Comparison of ENCODE assay signal across 12 cellular contexts in the genomic region with DNA sequence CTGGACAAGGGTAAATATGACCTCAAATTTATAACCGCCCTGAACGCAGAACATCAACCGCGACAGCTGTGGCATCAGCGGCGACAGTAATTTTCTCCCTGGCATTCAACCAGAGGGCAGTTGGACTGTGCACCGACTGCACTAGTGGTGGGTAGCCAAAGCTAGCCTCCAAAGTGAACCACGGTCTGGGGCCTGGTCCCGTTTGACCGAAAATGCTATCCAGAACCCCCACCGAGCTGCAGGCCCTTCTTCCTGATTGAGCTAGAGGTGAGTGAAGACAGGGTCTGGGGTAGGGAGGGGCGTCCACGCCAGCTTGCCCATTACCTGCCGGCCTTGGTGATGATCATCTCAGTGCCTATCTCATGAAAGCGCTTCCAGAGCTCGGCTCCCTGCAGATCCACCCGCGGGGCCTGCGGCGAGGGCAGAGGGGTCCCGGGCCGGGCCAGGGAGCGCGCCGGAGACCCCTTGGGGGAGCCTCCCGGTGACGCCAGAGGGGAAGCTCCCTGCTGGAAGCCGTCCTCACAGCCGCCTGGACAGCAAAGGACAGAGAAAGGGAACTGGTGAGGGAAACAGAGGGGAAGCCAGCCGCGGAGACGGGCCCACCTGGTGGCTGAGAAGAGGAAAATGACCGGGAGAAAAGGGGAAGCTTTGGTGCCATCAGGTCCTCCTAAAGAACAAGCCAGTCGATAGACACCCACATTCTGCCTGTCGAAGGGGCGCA. TPM values are rescaled to one million over a fixed set of nuclear protein-coding genes. Genes with fewer than 3 reads are reported as not detected.
A peak's percentile ranks its signal among the peaks of the same experiment; 100 is the strongest.
DNase-seq lines count a peak whose midpoint lies in the region; ATAC-seq and TF ChIP-seq lines count a peak whose summit lies in the region.
"Had no signal": no experiment of that assay in that cellular context is flagged by ENCODE, and none has a peak within 500 bp of the region (broad histone marks: within the 10 kb centered on the region; RNA-seq: fewer than 3 reads in every experiment).

No MANE protein-coding gene starts in this region.

- DNase-seq in CD8-positive, alpha-beta memory T cell: no peak
- DNase-seq in NCI-H226 (peak; percentile 35), esophagus squamous epithelium (lab: John Stamatoyannopoulos, UW) (no peak), neural crest cell (ENCODE audit: low read depth, low spot score) (no peak), amniotic stem cell (lab: John Stamatoyannopoulos, UW) (no peak)
- DNase-seq in activated CD4-positive, alpha-beta memory T cell treated with anti-CD3 and anti-CD28 coated beads for 36 hours: no peak
- DNase-seq: PC-3 had no signal

- intact Hi-C loops in esophagus squamous epithelium (cut with DNase I): no loop called here
- intact Hi-C loops in activated CD4-positive, alpha-beta memory T cell treated with anti-CD3 and anti-CD28 coated beads for 36 hours (cut with micrococcal nuclease): no loop called here

- H3K4me3 Mint-ChIP-seq in CD8-positive, alpha-beta memory T cell: no peak overlapping the region
- peak overlapping the region; percentile 28 for H3K4me3 Mint-ChIP-seq in neural crest cell
- H3K4me3 Mint-ChIP-seq in activated CD4-positive, alpha-beta memory T cell treated with anti-CD3 and anti-CD28 coated beads for 36 hours: no peak overlapping the region
- H3K4me3 Mint-ChIP-seq: activated naive CD4-positive, alpha-beta T cell treated with anti-CD3 and anti-CD28 coated beads, Interleukin-2, amount 50 U/mL, for 24 hours; stimulated activated naive CD8-positive, alpha-beta T cell treated with anti-CD3 and anti-CD28 coated beads, Interleukin-15, Interleukin-2, amounts not matched to agents 100 ng/mL and 50 ng/mL, for 24 hours had no signal

- H3K9me3 Mint-ChIP-seq in CD8-positive, alpha-beta memory T cell: peaks cover 0 to 12% (median 4%) of the 10 kb centered on the region in 5 donors
- H3K9me3 Mint-ChIP-seq in neural crest cell: no peaks in the 10 kb centered on the region
- no peaks in the 10 kb centered on the region for H3K9me3 Mint-ChIP-seq in activated CD4-positive, alpha-beta memory T cell treated with anti-CD3 and anti-CD28 coated beads for 36 hours
- H3K9me3 Mint-ChIP-seq: activated naive CD4-positive, alpha-beta T cell treated with anti-CD3 and anti-CD28 coated beads, Interleukin-2, amount 50 U/mL, for 24 hours; stimulated activated naive CD8-positive, alpha-beta T cell treated with anti-CD3 and anti-CD28 coated beads, Interleukin-15, Interleukin-2, amounts not matched to agents 100 ng/mL and 50 ng/mL, for 24 hours had no signal

- no peaks in the 10 kb centered on the region for H3K9me3 ChIP-seq in CD8-positive, alpha-beta memory T cell (ENCODE audit: low read length)
- peaks cover 0 to 10% (median 6%) of the 10 kb centered on the region in 3 donors for H3K9me3 ChIP-seq in esophagus squamous epithelium

- 12 to 16% methylated on average over 10 to 11 of the region's 36 CpGs for WGBS in esophagus squamous epithelium, 2 donors

- CTCF ChIA-PET in CD8-positive, alpha-beta memory T cell (lab: Charles Lee): no interaction called here
- CTCF ChIA-PET in activated CD4-positive, alpha-beta memory T cell treated with anti-CD3 and anti-CD28 coated beads for 36 hours (lab: Charles Lee): no interaction called here

- peaks cover 3 to 5% (median 4%) of the 10 kb centered on the region in 3 donors for H3K4me1 Mint-ChIP-seq in CD8-positive, alpha-beta memory T cell
- H3K4me1 Mint-ChIP-seq in neural crest cell: peaks cover 9% of the 10 kb centered on the region
- peaks cover 8% of the 10 kb centered on the region for H3K4me1 Mint-ChIP-seq in activated CD4-positive, alpha-beta memory T cell treated with anti-CD3 and anti-CD28 coated beads for 36 hours (ENCODE audit: low read depth)

- H3K27me3 Mint-ChIP-seq in CD8-positive, alpha-beta memory T cell: peaks cover 30 to 47% of the 10 kb centered on the region in 2 donors
- H3K27me3 Mint-ChIP-seq in neural crest cell (ENCODE audit: low read depth): peaks cover 97% of the 10 kb centered on the region
- peaks cover 38% of the 10 kb centered on the region for H3K27me3 Mint-ChIP-seq in activated CD4-positive, alpha-beta memory T cell treated with anti-CD3 and anti-CD28 coated beads for 36 hours

- POLR2A ChIA-PET in CD8-positive, alpha-beta memory T cell (lab: Charles Lee): no interaction called here
- POLR2A ChIA-PET in activated CD4-positive, alpha-beta memory T cell treated with anti-CD3 and anti-CD28 coated beads for 36 hours (lab: Charles Lee): no interaction called here

- H3K4me3 ChIP-seq in CD8-positive, alpha-beta memory T cell (ENCODE audit: low read length): no peak overlapping the region
- H3K4me3 ChIP-seq in esophagus squamous epithelium: peak overlapping the region; percentile 25 to 68 (median 53)

- H3K27me3 ChIP-seq in CD8-positive, alpha-beta memory T cell (ENCODE audit: insufficient read depth, low read length, poor library complexity, severe bottlenecking): peaks cover 8% of the 10 kb centered on the region
- H3K27me3 ChIP-seq in esophagus squamous epithelium: peaks cover 0 to 91% (median 22%) of the 10 kb centered on the region in 4 donors

- H3K27ac Mint-ChIP-seq in CD8-positive, alpha-beta memory T cell: no peak overlapping the region
- H3K27ac Mint-ChIP-seq in neural crest cell (ENCODE audit: unreplicated experiment): no peak overlapping the region
- no peak overlapping the region for H3K27ac Mint-ChIP-seq in activated CD4-positive, alpha-beta memory T cell treated with anti-CD3 and anti-CD28 coated beads for 36 hours
- H3K27ac Mint-ChIP-seq: activated naive CD4-positive, alpha-beta T cell treated with anti-CD3 and anti-CD28 coated beads, Interleukin-2, amount 50 U/mL, for 24 hours; stimulated activated naive CD8-positive, alpha-beta T cell treated with anti-CD3 and anti-CD28 coated beads, Interleukin-15, Interleukin-2, amounts not matched to agents 100 ng/mL and 50 ng/mL, for 24 hours had no signal

- ATAC-seq in HG02678 (IDR thresholded peaks at IDR 0.05; ENCODE audit: unreplicated experiment) (no peak), GM18520 (IDR thresholded peaks at IDR 0.05; ENCODE audit: unreplicated experiment) (no peak)
- ATAC-seq: PC-3 had no signal

- no peaks in the 10 kb centered on the region for H3K36me3 ChIP-seq in CD8-positive, alpha-beta memory T cell (ENCODE audit: insufficient read depth, low read length)
- no peaks in the 10 kb centered on the region for H3K36me3 ChIP-seq in esophagus squamous epithelium

- H3K36me3 Mint-ChIP-seq in CD8-positive, alpha-beta memory T cell: no peaks in the 10 kb centered on the region
- H3K36me3 Mint-ChIP-seq in neural crest cell (ENCODE audit: low read depth): peaks cover 4% of the 10 kb centered on the region
- H3K36me3 Mint-ChIP-seq in activated CD4-positive, alpha-beta memory T cell treated with anti-CD3 and anti-CD28 coated beads for 36 hours: peaks cover 7% of the 10 kb centered on the region
- H3K36me3 Mint-ChIP-seq: activated naive CD4-positive, alpha-beta T cell treated with anti-CD3 and anti-CD28 coated beads, Interleukin-2, amount 50 U/mL, for 24 hours had no signal

- H3K4me1 ChIP-seq in CD8-positive, alpha-beta memory T cell (ENCODE audit: insufficient read depth, low read length): no peaks in the 10 kb centered on the region
- peaks cover 0 to 27% (median 0%) of the 10 kb centered on the region in 3 donors for H3K4me1 ChIP-seq in esophagus squamous epithelium

- H3K27ac ChIP-seq in CD8-positive, alpha-beta memory T cell (ENCODE audit: low read depth, low read length): peak overlapping the region; percentile 69
- H3K27ac ChIP-seq in esophagus squamous epithelium: peak overlapping the region; percentile 74 to 93 (median 88)

- TF ChIP-seq CTCF in esophagus squamous epithelium (IDR thresholded peaks at IDR 0.05): no peak
- peak; percentile 34 for TF ChIP-seq CTCF in neural crest cell (conservative IDR thresholded peaks at IDR 0.05)

- TF ChIP-seq POLR2A in esophagus squamous epithelium (IDR thresholded peaks at IDR 0.05): no peak

RNA-seq across cellular contexts. Expression of a gene that starts 2.0 kb away (rescaled TPM):
- total RNA-seq in CD8-positive, alpha-beta memory T cell: not detected
- polyA plus RNA-seq in CD8-positive, alpha-beta memory T cell: not detected
- total RNA-seq in esophagus squamous epithelium: 1 to 10 TPM in 2 of 4 donors, under 1 TPM in 2; 0.15 to 4.4 (median 1.9) TPM
- total RNA-seq in neural crest cell: 0.27 and 0.47 TPM in 2 replicates
- not detected for total RNA-seq in activated CD4-positive, alpha-beta memory T cell treated with anti-CD3 and anti-CD28 coated beads for 36 hours
- total RNA-seq: G401, PC-3 had no signal
